26 cellular contexts compared by ENCODE assay signal in the genomic region with DNA sequence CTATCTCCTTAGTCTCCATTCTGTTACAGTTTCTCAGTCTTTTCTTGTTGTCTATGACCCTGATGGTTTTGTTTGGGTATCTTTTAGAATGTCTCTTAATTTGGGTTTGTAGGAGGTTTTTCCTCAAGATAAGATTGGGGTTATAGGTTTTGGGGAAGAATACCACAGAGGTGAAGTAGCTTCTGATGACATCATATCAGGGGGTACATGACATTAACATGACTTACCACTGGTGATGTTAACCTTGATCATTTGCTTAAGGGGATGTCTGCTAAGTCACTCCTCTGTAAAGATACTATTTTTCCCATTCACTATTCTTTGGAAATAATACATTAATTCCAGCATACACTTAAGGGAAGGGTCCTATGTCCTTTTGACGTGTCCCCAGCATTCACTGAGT.
"Had no signal": no experiment of that assay in that cellular context is flagged by ENCODE, and none has a peak within 500 bp of the region (broad histone marks: within the 10 kb centered on the region; RNA-seq: fewer than 3 reads in every experiment).

No MANE protein-coding gene starts in this region.

- FAIRE-seq: HTR-8/SVneo had no signal

- ATAC-seq: Panc1, PC-3, SK-N-SH treated with all-trans-retinoic acid at 6 μM for 48 hours had no signal

- H3K36me3 ChIP-seq: MG63, SJCRH30 had no signal

- H3K4me3 ChIP-seq: MG63, SJCRH30 had no signal

- H3K27ac ChIP-seq: HL-60, RWPE1, SJCRH30 had no signal

- H3K27me3 ChIP-seq: MG63, SJCRH30 had no signal

- H3K4me1 ChIP-seq: SJCRH30 had no signal

- H3K9me3 ChIP-seq: MG63, SJCRH30 had no signal

- DNase-seq: Karpas-422, KG1, MG63, NCI-H1092, NCI-H1105 treated with DMSO at 0.1 percent for 48 hours, NCI-H1417 treated with DMSO at 0.1 percent for 48 hours, NCI-H146, NCI-H187, NCI-H2029, NCI-H2081 treated with DMSO at 0.1 percent for 48 hours, NCI-H2171, NCI-H226, NCI-H446, NCI-H510A, NCI-H524 treated with DMSO at 0.1 percent for 48 hours, NCI-H69, NCI-H774, PC-3, SHP77 treated with DMSO at 0.1 percent for 48 hours, SJCRH30, T-helper 1 cell had no signal
